In the genomic region with DNA sequence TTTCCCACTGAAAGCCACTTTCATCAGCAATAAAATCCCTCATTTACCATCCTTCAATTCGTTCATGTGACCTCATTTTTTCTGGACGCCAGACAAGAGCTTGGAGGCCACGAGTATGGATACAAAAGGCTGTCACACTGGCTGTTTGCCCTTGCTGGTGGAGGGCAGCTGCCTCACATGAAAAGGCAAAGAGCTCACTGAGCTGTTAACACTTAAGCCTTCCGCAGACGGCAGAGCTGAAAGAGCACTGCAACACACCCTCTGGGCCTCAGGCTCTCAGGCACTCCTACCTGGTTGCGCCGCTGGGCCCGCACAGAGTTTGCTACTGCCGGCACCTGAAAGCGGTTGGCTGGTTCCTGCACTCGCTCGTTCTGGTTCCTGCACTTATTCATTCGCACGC, we compare ENCODE assay signal across 11 cellular contexts.
A peak's percentile ranks its signal among the peaks of the same experiment; 100 is the strongest.
DNase-seq lines count a peak whose midpoint lies in the region; ATAC-seq, FAIRE-seq and TF ChIP-seq lines count a peak whose summit lies in the region.
"Had no signal": no experiment of that assay in that cellular context is flagged by ENCODE, and none has a peak within 500 bp of the region (broad histone marks: within the 10 kb centered on the region; RNA-seq: fewer than 3 reads in every experiment).

No MANE protein-coding gene starts in this region.

- H2BK12ac ChIP-seq in H1 (ENCODE audit: low read depth, low read length) = peak overlapping the region; percentile 85

- H3K9me3 Mint-ChIP-seq in activated naive CD8-positive, alpha-beta T cell treated with anti-CD3 and anti-CD28 coated beads for 36 hours = no peaks in the 10 kb centered on the region
- H3K9me3 Mint-ChIP-seq: activated naive CD4-positive, alpha-beta T cell treated with anti-CD3 and anti-CD28 coated beads for 36 hours had no signal

- no peak for TF ChIP-seq EP300 in H1 (IDR thresholded peaks at IDR 0.05; ENCODE audit: borderline replicate concordance in 1 of 2, low read depth in 2 of 2, low read length in 2 of 2)

- H3K27ac ChIP-seq in H1 (ENCODE audit: low read depth, low read length) = no peak overlapping the region; the same call in 1 of the 2 replicates
- peak overlapping the region; percentile 42 to 57 (median 46) for H3K27ac ChIP-seq in thyroid gland
- H3K27ac ChIP-seq: 22Rv1 had no signal

- H3K79me1 ChIP-seq in H1 (ENCODE audit: low read depth, low read length) = no peaks in the 10 kb centered on the region

- H3K14ac ChIP-seq in H1 (ENCODE audit: insufficient read length) = no peak overlapping the region

- FAIRE-seq in H1 (lab: Jason Lieb, UNC) = peak; percentile 65

- peak overlapping the region in 1 of 4 experiments; percentile 47; a peak in 3 of 7 replicates for H3K9ac ChIP-seq in H1 (replicated peaks in 1 of 4; ENCODE audit: extremely low read depth in 1 of 4, low read depth in 3 of 4, low read length in 3 of 4)

- peaks cover 6% of the 10 kb centered on the region; the same call in 1 of the 2 replicates for H3K23me2 ChIP-seq in H1 (ENCODE audit: low read depth, low read length)

- POLR2A ChIA-PET in H1 (lab: Charles Lee; ENCODE audit: partially characterized antibody) = no interaction called here

- H4K20me1 ChIP-seq in H1 (replicated peaks in 1 of 2; ENCODE audit: control insufficient read depth in 1 of 2, insufficient read depth in 2 of 2, low read length in 2 of 2) = no peaks in the 10 kb centered on the region

- 8% methylated on average over 14 of the region's 14 CpGs; no CpG with 5 or more reads in 1 of the 2 experiments for WGBS in H1 (ENCODE audit: extremely low coverage in 1 of 2, insufficient coverage in 1 of 2, insufficient read length in 1 of 2, insufficient replicate concordance in 2 of 2, low coverage in 1 of 2, low lambda C conversion rate in 2 of 2, missing lambda C conversion rate in 1 of 2), 2 experiments
- 22 to 49% methylated on average over 14 of the region's 14 CpGs for WGBS in thyroid gland, 2 donors

- H2BK15ac ChIP-seq in H1 (ENCODE audit: low read length) = no peak overlapping the region

- peak overlapping the region; percentile 59 to 99 for H3K4me2 ChIP-seq in H1 (ENCODE audit: insufficient read depth in 1 of 2, low read depth in 2 of 2, low read length in 2 of 2)

- H2BK5ac ChIP-seq in H1 (ENCODE audit: low read depth, low read length) = peak overlapping the region; percentile 79

- ATAC-seq in left lobe of liver = peak; percentile 75

- peaks cover 5% of the 10 kb centered on the region for H3K27me3 Mint-ChIP-seq in activated naive CD8-positive, alpha-beta T cell treated with anti-CD3 and anti-CD28 coated beads for 36 hours

- CTCF ChIA-PET in H1 (lab: Charles Lee; ENCODE audit: partially characterized antibody) = interaction anchor here (0.8 to 6.4 kb wide), 7 partner anchors 17 to 522 kb away, joined by 3 to 55 read pairs (median 4); no protein-coding TSS in a partner anchor

- peak in 2 of 3 experiments; percentile 11 to 32 for DNase-seq in NCI-H1417 (lab: John Stamatoyannopoulos, UW)
- DNase-seq in NCI-H1417 treated with DMSO at 0.1 percent for 48 hours (lab: John Stamatoyannopoulos, UW) = no peak
- peak; percentile 39 to 69 for DNase-seq in H1 (ENCODE audit: low read depth in 1 of 2, low spot score in 2 of 2)
- peak; percentile 44 for DNase-seq in left lobe of liver (ENCODE audit: low spot score)
- peak; percentile 91 to 93 for DNase-seq in thyroid gland
- DNase-seq in activated naive CD8-positive, alpha-beta T cell treated with anti-CD3 and anti-CD28 coated beads for 36 hours = no peak
- no peak for DNase-seq in stimulated activated CD4-positive, alpha-beta T cell treated with anti-CD3 and anti-CD28 coated beads, Interleukin-2, amount 100 ng/mL, for 24 hours
- no peak for DNase-seq in hepatic stellate cell (ENCODE audit: low spot score)
- DNase-seq: activated naive CD4-positive, alpha-beta T cell treated with anti-CD3 and anti-CD28 coated beads for 36 hours; T-helper 1 cell had no signal

- no peak overlapping the region for H3K4ac ChIP-seq in H1 (replicated peaks; ENCODE audit: insufficient read length, low read depth, low read length)

- peaks cover 10 to 30% (median 23%) of the 10 kb centered on the region in 4 experiments; a peak in 6 of 7 replicates for H3K4me1 ChIP-seq in H1 (replicated peaks in 1 of 4; ENCODE audit: control insufficient read depth in 3 of 4, insufficient read depth in 4 of 4, low read length in 3 of 4)
- peaks cover 0 to 8% of the 10 kb centered on the region in 2 donors for H3K4me1 ChIP-seq in thyroid gland

- no peaks in the 10 kb centered on the region for H3K36me3 Mint-ChIP-seq in activated naive CD8-positive, alpha-beta T cell treated with anti-CD3 and anti-CD28 coated beads for 36 hours

- H3K79me2 ChIP-seq in H1 (ENCODE audit: control insufficient read depth in 1 of 2, insufficient read depth in 2 of 2, low read length in 2 of 2) = no peaks in the 10 kb centered on the region

- TF ChIP-seq CTCF in H1 (IDR thresholded peaks at IDR 0.05; ENCODE audit: control extremely low read depth in 1 of 3, insufficient read depth in 1 of 3, low read depth in 1 of 3, low read length in 3 of 3) (no peak), thyroid gland (IDR thresholded peaks at IDR 0.05) (no peak)

- H3K4me3 ChIP-seq in H1 (ENCODE audit: extremely low read depth in 1 of 4, insufficient read depth in 2 of 4, low read depth in 3 of 4, low read length in 4 of 4) (peak overlapping the region; percentile 8 to 48 (median 22); a peak in 5 of 8 replicates), thyroid gland (replicated peaks in 1 of 3) (no peak overlapping the region)

- peak overlapping the region; percentile 64 for H4K8ac ChIP-seq in H1 (ENCODE audit: extremely low read depth, insufficient read depth, low read length)

- peak overlapping the region; percentile 88 for H2BK120ac ChIP-seq in H1 (replicated peaks; ENCODE audit: low read depth, low read length)

- H2AK5ac ChIP-seq in H1 (ENCODE audit: low read depth, low read length) = no peak overlapping the region

- H2BK20ac ChIP-seq in H1 (ENCODE audit: low read length) = peak overlapping the region; percentile 28; the same call in 1 of the 2 replicates

- H3K9me3 ChIP-seq in H1 (ENCODE audit: insufficient read depth in 2 of 2, low read depth in 1 of 2, low read length in 1 of 2) (no peaks in the 10 kb centered on the region), thyroid gland (no peaks in the 10 kb centered on the region)

- H3K18ac ChIP-seq in H1 (ENCODE audit: extremely low read depth, low read length) = peak overlapping the region; percentile 44

- H3K23ac ChIP-seq in H1 (ENCODE audit: insufficient read length) = no peak overlapping the region

- no peak overlapping the region for H3K4me3 Mint-ChIP-seq in activated naive CD8-positive, alpha-beta T cell treated with anti-CD3 and anti-CD28 coated beads for 36 hours
- H3K4me3 Mint-ChIP-seq: activated naive CD4-positive, alpha-beta T cell treated with anti-CD3 and anti-CD28 coated beads for 36 hours had no signal

- peak overlapping the region; percentile 79 for H4K5ac ChIP-seq in H1 (ENCODE audit: insufficient read length, low read depth, low read length)

- no peaks in the 10 kb centered on the region; a peak in 1 of 8 replicates for H3K36me3 ChIP-seq in H1 (ENCODE audit: control insufficient read depth in 2 of 4, insufficient read depth in 4 of 4, low read length in 3 of 4)
- no peaks in the 10 kb centered on the region for H3K36me3 ChIP-seq in thyroid gland

- intact Hi-C loops in thyroid gland (cut with DNase I) = no loop called here

- H2AFZ ChIP-seq in H1 (ENCODE audit: low read length) = peak overlapping the region; percentile 81

- H4K91ac ChIP-seq in H1 (replicated peaks; ENCODE audit: insufficient read length, low read length) = peak overlapping the region; percentile 75

- no peak overlapping the region for H3K27ac Mint-ChIP-seq in activated naive CD8-positive, alpha-beta T cell treated with anti-CD3 and anti-CD28 coated beads for 36 hours
- H3K27ac Mint-ChIP-seq: activated naive CD4-positive, alpha-beta T cell treated with anti-CD3 and anti-CD28 coated beads for 36 hours had no signal

- peak in 1 of 2 experiments; percentile 45; a peak in 1 of 3 replicates for TF ChIP-seq POLR2A in H1 (IDR thresholded peaks at IDR 0.05; ENCODE audit: control extremely low read depth in 1 of 2, low read depth in 2 of 2, low read length in 2 of 2)
- peak in 1 of 2 donors; percentile 14 for TF ChIP-seq POLR2A in thyroid gland (IDR thresholded peaks at IDR 0.05)

- no peaks in the 10 kb centered on the region for H3K4me1 Mint-ChIP-seq in activated naive CD8-positive, alpha-beta T cell treated with anti-CD3 and anti-CD28 coated beads for 36 hours

- H3K27me3 ChIP-seq in H1 (replicated peaks in 1 of 4; ENCODE audit: control insufficient read depth in 3 of 4, extremely low read depth in 1 of 4, insufficient read depth in 3 of 4, low read length in 3 of 4) (no peaks in the 10 kb centered on the region), thyroid gland (no peaks in the 10 kb centered on the region)

- no peak overlapping the region for H3K56ac ChIP-seq in H1 (replicated peaks; ENCODE audit: insufficient read length, low read depth, low read length)

- TF ChIP-seq RAD21 in H1 (IDR thresholded peaks at IDR 0.05 in 1 of 2, conservative IDR thresholded peaks at IDR 0.05 in 1 of 2; ENCODE audit: low read depth in 2 of 2, low read length in 2 of 2) = no peak; a peak in 2 of 4 replicates

TF ChIP-seq in H1, 55 proteins besides CTCF, POLR2A, EP300 and RAD21 (continues in another document):
- TF ChIP-seq BRCA1 (IDR thresholded peaks at IDR 0.05; ENCODE audit: low read depth, low read length) = no peak
- peak; percentile 92 for TF ChIP-seq CTBP2 (IDR thresholded peaks at IDR 0.05; ENCODE audit: borderline replicate concordance, insufficient read depth, insufficient read length, low read length)
- TF ChIP-seq, protein P1, sequence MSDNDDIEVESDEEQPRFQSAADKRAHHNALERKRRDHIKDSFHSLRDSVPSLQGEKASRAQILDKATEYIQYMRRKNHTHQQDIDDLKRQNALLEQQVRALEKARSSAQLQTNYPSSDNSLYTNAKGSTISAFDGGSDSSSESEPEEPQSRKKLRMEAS (IDR thresholded peaks at IDR 0.05) = peak; percentile 45; the same call in 1 of the 2 replicates
- TF ChIP-seq, protein P2, sequence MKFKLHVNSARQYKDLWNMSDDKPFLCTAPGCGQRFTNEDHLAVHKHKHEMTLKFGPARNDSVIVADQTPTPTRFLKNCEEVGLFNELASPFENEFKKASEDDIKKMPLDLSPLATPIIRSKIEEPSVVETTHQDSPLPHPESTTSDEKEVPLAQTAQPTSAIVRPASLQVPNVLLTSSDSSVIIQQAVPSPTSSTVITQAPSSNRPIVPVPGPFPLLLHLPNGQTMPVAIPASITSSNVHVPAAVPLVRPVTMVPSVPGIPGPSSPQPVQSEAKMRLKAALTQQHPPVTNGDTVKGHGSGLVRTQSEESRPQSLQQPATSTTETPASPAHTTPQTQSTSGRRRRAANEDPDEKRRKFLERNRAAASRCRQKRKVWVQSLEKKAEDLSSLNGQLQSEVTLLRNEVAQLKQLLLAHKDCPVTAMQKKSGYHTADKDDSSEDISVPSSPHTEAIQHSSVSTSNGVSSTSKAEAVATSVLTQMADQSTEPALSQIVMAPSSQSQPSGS (IDR thresholded peaks at IDR 0.05; ENCODE audit: low read length) = no peak
- peak; percentile 50; the same call in 1 of the 2 replicates for TF ChIP-seq POLR2AphosphoS5 (IDR thresholded peaks at IDR 0.05; ENCODE audit: low read depth, low read length)
- 0 out of 2 replicates have a peak, but pooled peaks have one; percentile 4 for TF ChIP-seq YY1 (IDR thresholded peaks at IDR 0.05; ENCODE audit: low read depth, low read length)
- no peak for TF ChIP-seq CREB1 (IDR thresholded peaks at IDR 0.05)

Comparison
In these comparisons a context has a peak if more than half of its experiments do, and no peak if none do; other contexts are left out.
1. DNase-seq: peak in NCI-H1417 (2 of 3), H1 (2 of 2), left lobe of liver (single experiment) and thyroid gland (2 of 2); none in NCI-H1417 treated with DMSO at 0.1 percent for 48 hours (single experiment), activated naive CD8-positive, alpha-beta T cell treated with anti-CD3 and anti-CD28 coated beads for 36 hours (single experiment), stimulated activated CD4-positive, alpha-beta T cell treated with anti-CD3 and anti-CD28 coated beads, Interleukin-2, amount 100 ng/mL, for 24 hours (0 of 2) and hepatic stellate cell (single experiment).
2. H3K4me3 ChIP-seq: peak in H1 (4 of 4); none in thyroid gland (0 of 3).